14 cellular contexts compared by ENCODE assay signal in genomic region chr21:35254006-35254751, GRCh38.
A peak's percentile ranks its signal among the peaks of the same experiment; 100 is the strongest.
DNase-seq lines count a peak whose midpoint lies in the region; ATAC-seq and TF ChIP-seq lines count a peak whose summit lies in the region.
"Had no signal": no experiment of that assay in that cellular context is flagged by ENCODE, and none has a peak within 500 bp of the region (broad histone marks: within the 10 kb centered on the region; RNA-seq: fewer than 3 reads in every experiment).

No MANE protein-coding gene starts in this region.

- POLR2A ChIA-PET in BJ (lab: Charles Lee), result interaction anchor here (0.5 to 0.7 kb wide), 3 partner anchors 50 to 366 kb away, joined by 3 to 4 read pairs (median 4); no protein-coding TSS in a partner anchor

- no peaks in the 10 kb centered on the region for H3K27me3 Mint-ChIP-seq in progenitor cell of endocrine pancreas
- H3K27me3 Mint-ChIP-seq: stimulated activated memory B cell treated with anti-CD40 and anti-IgM and Interleukin-4, amounts not matched to agents 10 μg/mL and 1 μg/mL and 100 μg/mL, for 72 hours had no signal

- peaks cover 4% of the 10 kb centered on the region for H3K9me3 Mint-ChIP-seq in progenitor cell of endocrine pancreas (ENCODE audit: low read depth)

- DNase-seq in BJ (ENCODE audit: low read depth) (peak; percentile 75), NOMO-1 (lab: John Stamatoyannopoulos, UW; ENCODE audit: unreplicated experiment in 2 of 2) (peak; percentile 54 to 72), dedifferentiated amniotic fluid mesenchymal stem cell (ENCODE audit: extremely low spot score) (peak; percentile 53), progenitor cell of endocrine pancreas (ENCODE audit: low spot score, unreplicated experiment) (no peak), NCI-H2196 (lab: John Stamatoyannopoulos, UW; ENCODE audit: unreplicated experiment) (no peak), COR-L47 (lab: John Stamatoyannopoulos, UW) (no peak)
- DNase-seq: activated B cell treated with CpG ODN at 0.5 μM for 24 hours; CD8-positive, alpha-beta memory T cell; NCI-H1694 treated with DMSO at 0.1 percent for 48 hours; stimulated activated CD4-positive, alpha-beta T cell treated with anti-CD3 and anti-CD28 coated beads, Interleukin-12 subunit alpha, Interleukin-12 subunit beta, amount 100 ng/mL, for 4 hours had no signal

- CTCF ChIA-PET in BJ (lab: Yijun Ruan, JAX), result interaction anchor here (0.6 to 1.6 kb wide), 7 partner anchors 71 to 526 kb away, joined by 3 to 4 read pairs (median 3); no protein-coding TSS in a partner anchor

- peak overlapping the region; percentile 60 for H3K27ac Mint-ChIP-seq in progenitor cell of endocrine pancreas
- H3K27ac Mint-ChIP-seq: activated B cell treated with CpG ODN at 0.5 μM for 24 hours; memory B cell; stimulated activated memory B cell treated with anti-CD40 and anti-IgM and Interleukin-4, amounts not matched to agents 10 μg/mL and 1 μg/mL and 100 μg/mL, for 72 hours had no signal

- no peaks in the 10 kb centered on the region for H3K27me3 ChIP-seq in BJ (ENCODE audit: control insufficient read depth, insufficient read depth, low read length)

- H3K4me3 Mint-ChIP-seq in progenitor cell of endocrine pancreas (ENCODE audit: low read depth), result no peak overlapping the region
- H3K4me3 Mint-ChIP-seq: activated B cell treated with CpG ODN at 0.5 μM for 24 hours; CD8-positive, alpha-beta memory T cell; memory B cell; stimulated activated memory B cell treated with anti-CD40 and anti-IgM and Interleukin-4, amounts not matched to agents 10 μg/mL and 1 μg/mL and 100 μg/mL, for 72 hours had no signal

- no peak overlapping the region for H3K4me3 ChIP-seq in BJ (ENCODE audit: low read depth, low read length)

- ATAC-seq in GM19397 (IDR thresholded peaks at IDR 0.05; ENCODE audit: unreplicated experiment) (no peak), GM21360 (IDR thresholded peaks at IDR 0.05; ENCODE audit: unreplicated experiment) (no peak)
- ATAC-seq: stimulated activated memory B cell treated with anti-CD40 and anti-IgM and Interleukin-4, amounts not matched to agents 10 μg/mL and 1 μg/mL and 100 μg/mL, for 72 hours had no signal

- H3K36me3 ChIP-seq in BJ (ENCODE audit: control insufficient read depth, insufficient read depth, low read length), result no peaks in the 10 kb centered on the region

- H3K4me1 Mint-ChIP-seq in progenitor cell of endocrine pancreas (ENCODE audit: low read depth), result peaks cover 28% of the 10 kb centered on the region
- H3K4me1 Mint-ChIP-seq: activated B cell treated with CpG ODN at 0.5 μM for 24 hours; CD8-positive, alpha-beta memory T cell; memory B cell; stimulated activated memory B cell treated with anti-CD40 and anti-IgM and Interleukin-4, amounts not matched to agents 10 μg/mL and 1 μg/mL and 100 μg/mL, for 72 hours had no signal

- TF ChIP-seq CTCF in BJ (IDR thresholded peaks at IDR 0.05; ENCODE audit: insufficient read depth, low read depth, low read length) (no peak), progenitor cell of endocrine pancreas (IDR thresholded peaks at IDR 0.05; ENCODE audit: unreplicated experiment) (no peak)

- no peaks in the 10 kb centered on the region for H3K36me3 Mint-ChIP-seq in progenitor cell of endocrine pancreas (ENCODE audit: insufficient read depth)

Comparison
In these comparisons a context has a peak if more than half of its experiments do, and no peak if none do; other contexts are left out.
1. DNase-seq: peak in BJ (single experiment), NOMO-1 (2 of 2) and dedifferentiated amniotic fluid mesenchymal stem cell (single experiment); none in progenitor cell of endocrine pancreas (single experiment), NCI-H2196 (single experiment) and COR-L47 (single experiment).